36 cellular contexts compared by ENCODE assay signal in genomic region chr15:83114856-83115255, GRCh38. TPM values are rescaled to one million over a fixed set of nuclear protein-coding genes. Genes with fewer than 3 reads are reported as not detected.
"Had no signal": no experiment of that assay in that cellular context is flagged by ENCODE, and none has a peak within 500 bp of the region (broad histone marks: within the 10 kb centered on the region; RNA-seq: fewer than 3 reads in every experiment).

No MANE protein-coding gene starts in this region.

- H3K9ac ChIP-seq: KMS-11 had no signal

- H3K27ac ChIP-seq: KMS-11 had no signal

- H3K4me2 ChIP-seq: KMS-11 had no signal

- H3K4me3 ChIP-seq: MG63 had no signal

- H3K9me3 ChIP-seq: MG63 had no signal

- H3K27me3 ChIP-seq: MG63 had no signal

- DNase-seq: Karpas-422, Kasumi-1, MG63, MM.1S, MV-4-11, NCI-H1048, NCI-H1092, NCI-H1092 treated with DMSO at 0.1 percent for 48 hours, NCI-H1105, NCI-H1105 treated with DMSO at 0.1 percent for 48 hours, NCI-H1417, NCI-H1417 treated with DMSO at 0.1 percent for 48 hours, NCI-H1436, NCI-H1436 treated with DMSO at 0.1 percent for 48 hours, NCI-H146, NCI-H1694, NCI-H1694 treated with DMSO at 0.1 percent for 48 hours, NCI-H187, NCI-H187 treated with DMSO at 0.1 percent for 48 hours, NCI-H1930, NCI-H2029, NCI-H2029 treated with DMSO at 0.1 percent for 48 hours, NCI-H2081, NCI-H2081 treated with DMSO at 0.1 percent for 48 hours, NCI-H2107, NCI-H2171, NCI-H2171 treated with DMSO at 0.1 percent for 48 hours, NCI-H2227 treated with DMSO at 0.1 percent for 48 hours, NCI-H226, NCI-H345, NCI-H446, NCI-H446 treated with DMSO at 0.1 percent for 48 hours, NCI-H510A had no signal

- H3K36me3 ChIP-seq: MG63 had no signal

RNA-seq across cellular contexts. Expression of gene TM6SF1, which starts 7.4 kb away (rescaled TPM):
- total RNA-seq: LHCN-M2, MCF 10A had no signal
